ENCODE assay signal across 20 cellular contexts in the genomic region with DNA sequence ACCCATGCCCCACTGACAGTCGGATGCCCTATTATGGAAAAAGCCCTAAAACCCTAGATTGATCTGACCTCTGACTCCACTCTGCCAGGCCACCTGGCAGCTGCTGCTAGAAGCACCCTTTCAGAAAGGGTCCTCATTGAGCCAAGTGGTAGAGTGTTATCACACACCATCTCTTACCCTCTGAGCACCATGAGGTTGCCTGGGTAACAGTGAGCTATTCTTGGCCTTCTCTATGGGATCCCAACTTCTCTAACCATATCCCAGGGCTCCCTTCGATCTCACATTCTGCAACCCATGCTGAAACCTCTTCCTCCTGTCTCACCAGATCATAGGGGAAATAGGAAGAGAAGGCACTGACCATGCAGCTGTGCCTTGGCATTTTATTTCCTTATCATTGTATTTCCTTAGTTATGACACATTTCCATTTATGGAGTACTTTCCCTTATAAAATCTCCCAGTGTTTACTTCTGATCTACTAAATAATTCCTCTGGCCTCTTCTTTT. TPM values are rescaled to one million over a fixed set of nuclear protein-coding genes. Genes with fewer than 3 reads are reported as not detected.
A peak's percentile ranks its signal among the peaks of the same experiment; 100 is the strongest.
DNase-seq lines count a peak whose midpoint lies in the region; ATAC-seq lines count a peak whose summit lies in the region.
"Had no signal": no experiment of that assay in that cellular context is flagged by ENCODE, and none has a peak within 500 bp of the region (broad histone marks: within the 10 kb centered on the region; RNA-seq: fewer than 3 reads in every experiment).

No MANE protein-coding gene starts in this region.

- H3K18ac ChIP-seq in mesendoderm (ENCODE audit: low read length): no peak overlapping the region

- H3K4ac ChIP-seq in mesendoderm (ENCODE audit: low read depth, low read length): no peak overlapping the region

- H3K27me3 Mint-ChIP-seq in activated T-cell treated with anti-CD3 and anti-CD28 coated beads, Interleukin-2, amount 50 U/mL, for 24 hours: no peaks in the 10 kb centered on the region
- H3K27me3 Mint-ChIP-seq: CD4-positive, CD25-positive, alpha-beta regulatory T cell; IgD-negative memory B cell had no signal

- WGBS in mesendoderm (ENCODE audit: extremely low coverage, insufficient coverage, low lambda C conversion rate): no CpG with 5 or more reads among the region's 2 CpGs

- H2BK15ac ChIP-seq in mesendoderm (replicated peaks; ENCODE audit: low read depth): no peak overlapping the region

- intact Hi-C loops in Right ventricle myocardium superior (cut with DNase I) (no loop called here), cardiac septum (cut with DNase I) (no loop called here), left colon (cut with DNase I, micrococcal nuclease) (no loop called here)

- H4K5ac ChIP-seq in mesendoderm (ENCODE audit: low read length): no peak overlapping the region

- H3K9ac ChIP-seq in mesendoderm (ENCODE audit: low read length): no peak overlapping the region

- peak; percentile 48 for ATAC-seq in Right ventricle myocardium superior (ENCODE audit: poor library complexity)
- no peak for ATAC-seq in left colon
- ATAC-seq in GM21515 (IDR thresholded peaks at IDR 0.05; ENCODE audit: unreplicated experiment): no peak
- ATAC-seq: SK-N-SH treated with all-trans-retinoic acid at 6 μM for 48 hours had no signal

- no peak overlapping the region for H3K4me2 ChIP-seq in mesendoderm (ENCODE audit: low read length)

- H3K36me3 ChIP-seq in mesendoderm (ENCODE audit: control insufficient read depth, insufficient read depth, low read length): no peaks in the 10 kb centered on the region

- H3K56ac ChIP-seq in mesendoderm (ENCODE audit: low read length): no peak overlapping the region

- no peaks in the 10 kb centered on the region for H3K27me3 ChIP-seq in mesendoderm (ENCODE audit: insufficient read depth, low read length, poor library complexity)

- H3K4me3 Mint-ChIP-seq in activated T-cell treated with anti-CD3 and anti-CD28 coated beads, Interleukin-2, amount 50 U/mL, for 24 hours: no peak overlapping the region
- H3K4me3 Mint-ChIP-seq: CD4-positive, CD25-positive, alpha-beta regulatory T cell; H9; HFFc6; IgD-negative memory B cell had no signal

- DNase-seq in Right ventricle myocardium superior (no peak), cardiac septum (ENCODE audit: low spot score) (no peak), NCI-H69 (lab: John Stamatoyannopoulos, UW) (peak; percentile 22), mesendoderm (peak; percentile 60), left colon (no peak)
- DNase-seq in activated T-cell treated with anti-CD3 and anti-CD28 coated beads, Interleukin-2, amount 50 U/mL, for 24 hours: no peak
- DNase-seq: CD4-positive, CD25-positive, alpha-beta regulatory T cell; H9; HFFc6; MV-4-11; NCI-H1105 treated with DMSO at 0.1 percent for 48 hours; NCI-H1930; NCI-H2171; NCI-H345; NCI-H526 had no signal

- H3K4me3 ChIP-seq in mesendoderm (ENCODE audit: low read length): no peak overlapping the region

- no peaks in the 10 kb centered on the region for H3K4me1 ChIP-seq in mesendoderm (ENCODE audit: control insufficient read depth, low read depth, low read length)

- no peak overlapping the region for H2BK5ac ChIP-seq in mesendoderm (ENCODE audit: low read length)

- H3K9me3 Mint-ChIP-seq in activated T-cell treated with anti-CD3 and anti-CD28 coated beads, Interleukin-2, amount 50 U/mL, for 24 hours: no peaks in the 10 kb centered on the region
- H3K9me3 Mint-ChIP-seq: H9, IgD-negative memory B cell had no signal

- H3K27ac ChIP-seq in mesendoderm (ENCODE audit: low read depth, low read length): no peak overlapping the region
- H3K27ac ChIP-seq: RWPE1 had no signal

- no peak overlapping the region for H3K23ac ChIP-seq in mesendoderm (ENCODE audit: low read length)

- H3K27ac Mint-ChIP-seq in activated T-cell treated with anti-CD3 and anti-CD28 coated beads, Interleukin-2, amount 50 U/mL, for 24 hours: no peak overlapping the region
- H3K27ac Mint-ChIP-seq: CD4-positive, CD25-positive, alpha-beta regulatory T cell; H9; HFFc6; IgD-negative memory B cell had no signal

- H3K79me2 ChIP-seq in mesendoderm (ENCODE audit: control insufficient read depth, insufficient read depth, low read length): no peaks in the 10 kb centered on the region

- no peak overlapping the region for H2BK120ac ChIP-seq in mesendoderm (ENCODE audit: low read depth, low read length)

- no peak overlapping the region for H2AK5ac ChIP-seq in mesendoderm (ENCODE audit: low read length)

- no peak overlapping the region for H4K8ac ChIP-seq in mesendoderm (ENCODE audit: low read depth, low read length)

- no peaks in the 10 kb centered on the region for H3K36me3 Mint-ChIP-seq in activated T-cell treated with anti-CD3 and anti-CD28 coated beads, Interleukin-2, amount 50 U/mL, for 24 hours (ENCODE audit: low read depth)
- H3K36me3 Mint-ChIP-seq: CD4-positive, CD25-positive, alpha-beta regulatory T cell; IgD-negative memory B cell had no signal

- no peaks in the 10 kb centered on the region for H3K79me1 ChIP-seq in mesendoderm (ENCODE audit: low read length)

- no peaks in the 10 kb centered on the region for H3K4me1 Mint-ChIP-seq in activated T-cell treated with anti-CD3 and anti-CD28 coated beads, Interleukin-2, amount 50 U/mL, for 24 hours (ENCODE audit: low read depth)
- H3K4me1 Mint-ChIP-seq: CD4-positive, CD25-positive, alpha-beta regulatory T cell; IgD-negative memory B cell had no signal

RNA-seq across cellular contexts. Expression of a gene that starts 52.7 kb away (rescaled TPM):
- 8.9 TPM for total RNA-seq in Right ventricle myocardium superior
- 8.2 TPM for total RNA-seq in cardiac septum
- polyA plus RNA-seq in mesendoderm (2013, experiment 1 of 2): 1.3 TPM
- polyA plus RNA-seq in mesendoderm (2013, experiment 2 of 2): 1.1 TPM
- total RNA-seq in left colon: 1 to 10 TPM in 1 of 2 donors, not detected in 1; 2.9 TPM
- total RNA-seq: HFFc6 had no signal
- polyA plus RNA-seq: BJ had no signal

Comparison
In these comparisons a context has a peak if more than half of its experiments do, and no peak if none do; other contexts are left out.
1. DNase-seq: peak in NCI-H69 (single experiment) and mesendoderm (single experiment); none in Right ventricle myocardium superior (single experiment), cardiac septum (single experiment), activated T-cell treated with anti-CD3 and anti-CD28 coated beads, Interleukin-2, amount 50 U/mL, for 24 hours (single experiment) and left colon (0 of 2).